ENCODE assay signal across 8 cellular contexts in genomic region chrX:40154229-40154852, GRCh38. TPM values are rescaled to one million over a fixed set of nuclear protein-coding genes. Genes with fewer than 3 reads are reported as not detected.
DNase-seq lines count a peak whose midpoint lies in the region; ATAC-seq and TF ChIP-seq lines count a peak whose summit lies in the region.

No MANE protein-coding gene starts in this region.

- H3K27me3 ChIP-seq in BLaER1 (0 out of 2 replicates have a peak, but pooled peaks cover 3% of the 10 kb centered on the region), Peyer's patch (no peaks in the 10 kb centered on the region), muscle layer of colon (ENCODE audit: control insufficient read depth in 1 of 2, insufficient read depth in 2 of 2, low read length in 2 of 2) (peaks cover 0 to 39% of the 10 kb centered on the region in 2 donors)

- peaks cover 5 to 6% of the 10 kb centered on the region in 2 donors for H3K4me1 Mint-ChIP-seq in effector memory CD8-positive, alpha-beta T cell (ENCODE audit: low read depth in 2 of 2)

- peak overlapping the region; percentile 95 for H3K9ac ChIP-seq in BLaER1
- H3K9ac ChIP-seq in muscle layer of colon (ENCODE audit: low read length), result no peak overlapping the region

- TF ChIP-seq POLR2A in Peyer's patch (IDR thresholded peaks at IDR 0.05), result no peak

- H3K4me3 ChIP-seq in BLaER1 (peak overlapping the region; percentile 71), HFF-Myc (replicated peaks; ENCODE audit: low read depth, low read length) (peak overlapping the region; percentile 33), Peyer's patch (peak overlapping the region; percentile 35 to 59 (median 50)), muscle layer of colon (ENCODE audit: low read depth in 1 of 2, low read length in 2 of 2) (peak overlapping the region; percentile 41 to 49)

- H3K4me1 ChIP-seq in BLaER1, result peaks cover 64% of the 10 kb centered on the region
- peaks cover 0 to 17% (median 8%) of the 10 kb centered on the region in 4 donors for H3K4me1 ChIP-seq in Peyer's patch
- H3K4me1 ChIP-seq in muscle layer of colon (ENCODE audit: insufficient read depth, low read length), result no peaks in the 10 kb centered on the region

- H3K27ac ChIP-seq in BLaER1, result peak overlapping the region; percentile 95
- H3K27ac ChIP-seq in Peyer's patch, result peak overlapping the region; percentile 45 to 79 (median 58)
- H3K27ac ChIP-seq in muscle layer of colon (ENCODE audit: low read depth, low read length), result peak overlapping the region; percentile 35

- peaks cover 8% of the 10 kb centered on the region for H3K36me3 Mint-ChIP-seq in effector memory CD8-positive, alpha-beta T cell (ENCODE audit: insufficient read depth)

- no peak for TF ChIP-seq CTCF in HFF-Myc (IDR thresholded peaks at IDR 0.05; ENCODE audit: low read depth, low read length, missing control alignments)
- no peak for TF ChIP-seq CTCF in Peyer's patch (IDR thresholded peaks at IDR 0.05)

- no peak for ATAC-seq in effector memory CD8-positive, alpha-beta T cell (replicated peaks)
- no peak for ATAC-seq in HG03457 (IDR thresholded peaks at IDR 0.05; ENCODE audit: unreplicated experiment)

- H3K36me3 ChIP-seq in BLaER1 (no peaks in the 10 kb centered on the region), Peyer's patch (no peaks in the 10 kb centered on the region), muscle layer of colon (ENCODE audit: insufficient read depth, low read length) (no peaks in the 10 kb centered on the region)

- no peaks in the 10 kb centered on the region for H3K9me3 Mint-ChIP-seq in effector memory CD8-positive, alpha-beta T cell

- no peaks in the 10 kb centered on the region for H3K27me3 Mint-ChIP-seq in effector memory CD8-positive, alpha-beta T cell

- peak overlapping the region; percentile 84 to 85 for H3K4me3 Mint-ChIP-seq in effector memory CD8-positive, alpha-beta T cell

- peaks cover 58% of the 10 kb centered on the region for H3K9me3 ChIP-seq in BLaER1
- peaks cover 0 to 5% (median 0%) of the 10 kb centered on the region in 4 donors for H3K9me3 ChIP-seq in Peyer's patch
- H3K9me3 ChIP-seq in muscle layer of colon (ENCODE audit: low read length), result no peaks in the 10 kb centered on the region

- no peaks in the 10 kb centered on the region for H4K20me1 ChIP-seq in BLaER1

- no peak for DNase-seq in HFF-Myc (ENCODE audit: extremely low read depth, low read depth)
- DNase-seq in Peyer's patch, result no peak
- DNase-seq in effector memory CD8-positive, alpha-beta T cell, result no peak
- no peak for DNase-seq in iPS-NIHi7 (ENCODE audit: extremely low spot score)
- no peak for DNase-seq in AG08395 (ENCODE audit: low spot score)

- peak overlapping the region; percentile 85 for H3K4me2 ChIP-seq in BLaER1

- H3K27ac Mint-ChIP-seq in effector memory CD8-positive, alpha-beta T cell, result no peak overlapping the region

RNA-seq across cellular contexts. Expression of gene BCOR, which starts 56.6 kb away (rescaled TPM):
- 10 to 100 TPM; 19.8 to 32.2 (median 26.0) TPM for total RNA-seq in Peyer's patch

Comparison
In these comparisons a context has a peak if more than half of its experiments do, and no peak if none do; other contexts are left out.
1. H3K27ac ChIP-seq: peak in every context shown above with its lines; median percentile 95 in BLaER1; 58 in Peyer's patch; 35 in muscle layer of colon.